Comparison of ENCODE assay signal across 19 cellular contexts in the genomic region with DNA sequence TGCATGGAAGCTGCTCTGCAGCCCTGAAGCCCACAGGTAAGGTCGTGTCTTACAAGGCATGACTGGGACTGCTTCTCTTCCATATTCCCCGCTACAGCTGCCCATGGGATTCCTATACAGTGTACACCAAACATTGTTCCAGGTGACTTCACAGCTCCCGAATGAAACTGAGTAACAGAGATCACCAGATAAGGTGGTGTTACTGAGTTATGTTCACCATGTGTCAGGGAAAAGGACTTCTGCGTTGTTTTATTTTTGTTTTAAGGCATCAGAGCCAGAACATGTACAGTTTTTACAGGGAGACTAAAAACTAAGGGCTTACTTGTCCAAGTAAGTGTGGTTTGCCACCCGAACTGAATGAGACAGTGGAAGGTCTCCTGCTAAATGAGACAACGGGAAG.
DNase-seq lines count a peak whose midpoint lies in the region; FAIRE-seq and TF ChIP-seq lines count a peak whose summit lies in the region.
"Had no signal": no experiment of that assay in that cellular context is flagged by ENCODE, and none has a peak within 500 bp of the region (broad histone marks: within the 10 kb centered on the region; RNA-seq: fewer than 3 reads in every experiment).

No MANE protein-coding gene starts in this region.

- H3K27ac ChIP-seq in KOPT-K1 (ENCODE audit: low read depth, low read length, poor library complexity, severe bottlenecking) (peak overlapping the region; percentile 74), testis (no peak overlapping the region)
- H3K27ac ChIP-seq: BLaER1, C4-2B had no signal

- TF ChIP-seq POLR2A in GM12891 (IDR thresholded peaks at IDR 0.05; ENCODE audit: low read depth, low read length) (no peak), testis (IDR thresholded peaks at IDR 0.05) (no peak)

- WGBS in testis, 2 donors, result 88 to 94% methylated on average over 6 of the region's 6 CpGs

- H3K4me3 ChIP-seq in testis, result no peak overlapping the region
- H3K4me3 ChIP-seq: BLaER1 had no signal

- FAIRE-seq in GM12891 (lab: Jason Lieb, UNC), result peak; percentile 35
- FAIRE-seq: G401.6, H1 had no signal

- TF ChIP-seq CTCF in osteocyte (IDR thresholded peaks at IDR 0.05) (no peak), testis (IDR thresholded peaks at IDR 0.05) (no peak)

- H3K27me3 Mint-ChIP-seq in osteocyte (ENCODE audit: unreplicated experiment), result peaks cover 18% of the 10 kb centered on the region
- H3K27me3 Mint-ChIP-seq: CD4-positive, CD25-positive, alpha-beta regulatory T cell had no signal

- H3K27me3 ChIP-seq in testis, result no peaks in the 10 kb centered on the region
- H3K27me3 ChIP-seq: BLaER1 had no signal

- peaks cover 3% of the 10 kb centered on the region for H3K9me3 Mint-ChIP-seq in osteocyte (ENCODE audit: unreplicated experiment)

- no peaks in the 10 kb centered on the region for H3K4me1 Mint-ChIP-seq in osteocyte (ENCODE audit: unreplicated experiment)

- H3K4me3 Mint-ChIP-seq in osteocyte (ENCODE audit: unreplicated experiment), result no peak overlapping the region
- H3K4me3 Mint-ChIP-seq: CD8-positive, alpha-beta T cell had no signal

- H3K4me1 ChIP-seq in testis, result no peaks in the 10 kb centered on the region
- H3K4me1 ChIP-seq: Caco-2 had no signal

- DNase-seq in GM12891 (ENCODE audit: insufficient read length, low spot score) (no peak), left kidney (ENCODE audit: low read depth, low spot score) (peak; percentile 28), osteocyte (ENCODE audit: extremely low spot score, unreplicated experiment) (peak; percentile 54), HT-29 (ENCODE audit: low spot score) (no peak), testis (no peak), germinal center (ENCODE audit: low spot score) (no peak)
- DNase-seq in activated CD8-positive, alpha-beta memory T cell treated with anti-CD3 and anti-CD28 coated beads for 24 hours, result no peak
- DNase-seq: Caco-2; CD4-positive, CD25-positive, alpha-beta regulatory T cell; CD8-positive, alpha-beta T cell; DMS153; DND-41; H7; HCEC 1CT had no signal

- H3K27ac Mint-ChIP-seq in osteocyte (ENCODE audit: unreplicated experiment), result no peak overlapping the region
- H3K27ac Mint-ChIP-seq: CD8-positive, alpha-beta T cell had no signal

- no peaks in the 10 kb centered on the region for H3K36me3 ChIP-seq in KOPT-K1 (ENCODE audit: insufficient read depth, low read length)
- H3K36me3 ChIP-seq in testis (ENCODE audit: low read depth, missing control alignments), result no peaks in the 10 kb centered on the region
- H3K36me3 ChIP-seq: BLaER1 had no signal

- intact Hi-C loops in testis (cut with DNase I; ENCODE audit: low total_unique reads), result no loop called here

- H3K9me3 ChIP-seq in KOPT-K1 (ENCODE audit: insufficient read depth, low read length, poor library complexity, severe bottlenecking) (peaks cover 10% of the 10 kb centered on the region), testis (no peaks in the 10 kb centered on the region)

- H3K36me3 Mint-ChIP-seq in osteocyte (ENCODE audit: unreplicated experiment), result no peaks in the 10 kb centered on the region
- H3K36me3 Mint-ChIP-seq: CD8-positive, alpha-beta T cell had no signal

TF ChIP-seq in GM12891, 5 proteins besides CTCF, POLR2A, EP300 and RAD21:
- no peak for TF ChIP-seq SPI1 (IDR thresholded peaks at IDR 0.05; ENCODE audit: low read depth, low read length)
- no peak for TF ChIP-seq PAX5 (IDR thresholded peaks at IDR 0.05; ENCODE audit: insufficient read depth, low read length, severe bottlenecking)
- no peak for TF ChIP-seq POU2F2 (IDR thresholded peaks at IDR 0.05; ENCODE audit: low read depth, low read length)
- no peak for TF ChIP-seq POLR2AphosphoS5 (IDR thresholded peaks at IDR 0.05; ENCODE audit: low read depth, low read length)
- TF ChIP-seq TAF1 (IDR thresholded peaks at IDR 0.05; ENCODE audit: low read depth, low read length), result no peak

Comparison
In these comparisons a context has a peak if more than half of its experiments do, and no peak if none do; other contexts are left out.
1. DNase-seq: peak in left kidney (single experiment) and osteocyte (single experiment); none in GM12891 (single experiment), activated CD8-positive, alpha-beta memory T cell treated with anti-CD3 and anti-CD28 coated beads for 24 hours (single experiment), HT-29 (single experiment), testis (single experiment) and germinal center (single experiment).